1 cellular context compared by ENCODE assay signal in the genomic region with DNA sequence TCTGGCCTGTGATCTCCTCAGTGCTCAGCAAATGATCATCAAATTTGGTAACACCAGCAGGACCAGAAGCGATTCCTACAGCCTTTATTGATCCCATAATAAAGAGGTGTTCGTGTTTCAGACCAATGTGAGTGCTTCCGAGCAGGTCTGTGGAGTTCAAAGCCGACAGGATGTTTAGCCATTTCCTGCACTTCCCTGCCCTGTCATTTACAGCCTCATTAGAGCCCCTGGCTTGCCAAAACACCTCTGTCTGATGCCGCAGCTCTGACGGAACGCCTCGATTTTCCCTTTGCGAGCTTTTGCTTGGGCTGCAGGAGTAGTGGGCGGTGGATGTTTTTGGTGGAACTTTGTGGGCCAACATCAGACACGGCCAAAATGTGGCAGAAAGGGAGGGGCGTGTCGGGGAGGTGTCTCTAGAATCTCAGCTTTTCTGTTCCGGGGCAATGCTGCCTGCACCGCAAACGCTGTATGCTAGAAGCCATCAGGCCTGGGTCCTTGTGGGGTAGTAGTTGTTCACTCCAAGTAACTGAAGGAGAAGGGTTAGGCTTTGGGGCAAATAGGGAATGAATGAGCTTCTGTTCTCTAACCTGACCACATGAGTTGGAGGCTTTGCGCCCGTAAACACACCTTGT.
TF ChIP-seq lines count a peak whose summit lies in the region.

No MANE protein-coding gene starts in this region.

TF ChIP-seq in IMR-90, 13 proteins besides CTCF, POLR2A, EP300 and RAD21 (continued from another document):
- TF ChIP-seq MXI1 (IDR thresholded peaks at IDR 0.05; ENCODE audit: borderline replicate concordance, low read depth, low read length) (no peak), SMC3 (IDR thresholded peaks at IDR 0.05; ENCODE audit: low read depth, low read length) (no peak), BHLHE40 (IDR thresholded peaks at IDR 0.05; ENCODE audit: low read depth, low read length) (no peak)
